ENCODE assay signal across 8 cellular contexts in genomic region chr1:174998569-174999215, GRCh38. TPM values are rescaled to one million over a fixed set of nuclear protein-coding genes. Genes with fewer than 3 reads are reported as not detected.
A peak's percentile ranks its signal among the peaks of the same experiment; 100 is the strongest.
DNase-seq lines count a peak whose midpoint lies in the region; ATAC-seq and TF ChIP-seq lines count a peak whose summit lies in the region.

No MANE protein-coding gene starts in this region.

- DNase-seq in Caco-2 (peak; percentile 59 to 62), NCI-H1048 (lab: John Stamatoyannopoulos, UW) (peak; percentile 45), SK-MEL-5 (ENCODE audit: low read depth, low spot score) (peak; percentile 72), cardiac fibroblast (ENCODE audit: low read depth in 2 of 2) (peak; percentile 55 to 56), kidney epithelial cell (ENCODE audit: low read depth) (no peak), T1000 (lab: John Stamatoyannopoulos, UW) (no peak)
- peak; percentile 11 to 34 for DNase-seq in stimulated activated CD4-positive, alpha-beta T cell treated with anti-CD3 and anti-CD28 coated beads, Interleukin-4, amount 100 ng/mL, for 4 hours

- intact Hi-C loops in Caco-2 (cut with micrococcal nuclease; ENCODE audit: unreplicated experiment), result loop anchor here (1.0 to 10.0 kb wide), 5 partner anchors 25 to 734 kb away; partner anchors contain the start of gene MRPS14

- H3K27me3 ChIP-seq in Caco-2 (replicated peaks; ENCODE audit: control insufficient read depth, insufficient read depth, low read length), result no peaks in the 10 kb centered on the region
- H3K27me3 ChIP-seq in kidney epithelial cell (ENCODE audit: control insufficient read depth, insufficient read depth, low read length), result no peaks in the 10 kb centered on the region

- no peaks in the 10 kb centered on the region for H3K36me3 Mint-ChIP-seq in Caco-2 (ENCODE audit: insufficient read depth, unreplicated experiment)

- no peaks in the 10 kb centered on the region for H3K4me1 Mint-ChIP-seq in Caco-2 (ENCODE audit: low read depth, unreplicated experiment)

- H3K4me3 ChIP-seq in Caco-2 (ENCODE audit: low read depth, low read length), result peak overlapping the region; percentile 100
- peak overlapping the region; percentile 65 to 87 for H3K4me3 ChIP-seq in cardiac fibroblast (replicated peaks in 1 of 2; ENCODE audit: low read depth in 2 of 2, low read length in 2 of 2)
- peak overlapping the region; percentile 89 for H3K4me3 ChIP-seq in kidney epithelial cell (ENCODE audit: low read depth, low read length)

- no peaks in the 10 kb centered on the region for H3K27me3 Mint-ChIP-seq in Caco-2 (ENCODE audit: insufficient read depth, unreplicated experiment)

- ATAC-seq in GM21528 (IDR thresholded peaks at IDR 0.05; ENCODE audit: low FRiP score, unreplicated experiment), result peak; percentile 4

- no peaks in the 10 kb centered on the region for H3K9me3 Mint-ChIP-seq in Caco-2 (ENCODE audit: unreplicated experiment)

- no peak overlapping the region for H3K4me3 Mint-ChIP-seq in Caco-2 (ENCODE audit: unreplicated experiment)

- H3K36me3 ChIP-seq in Caco-2 (ENCODE audit: control insufficient read depth, insufficient read depth, low read length) (no peaks in the 10 kb centered on the region), kidney epithelial cell (ENCODE audit: control insufficient read depth, insufficient read depth, low read length) (no peaks in the 10 kb centered on the region)

- H3K9me3 ChIP-seq in Caco-2, result no peaks in the 10 kb centered on the region

- peaks cover 9% of the 10 kb centered on the region; the same call in 1 of the 2 replicates for H3K4me1 ChIP-seq in Caco-2

- TF ChIP-seq CTCF in Caco-2 (IDR thresholded peaks at IDR 0.05; ENCODE audit: insufficient read depth in 1 of 2, low read depth in 1 of 2, low read length in 1 of 2, severe bottlenecking in 1 of 2, unreplicated experiment in 1 of 2), result peak; percentile 77 to 81
- peak; percentile 75 for TF ChIP-seq CTCF in cardiac fibroblast (IDR thresholded peaks at IDR 0.05; ENCODE audit: low read depth, low read length)
- TF ChIP-seq CTCF in kidney epithelial cell (IDR thresholded peaks at IDR 0.05; ENCODE audit: insufficient read depth, low read length, poor library complexity, severe bottlenecking), result peak; percentile 80

- no peak overlapping the region for H3K27ac Mint-ChIP-seq in Caco-2 (ENCODE audit: unreplicated experiment)

- in situ Hi-C loops in SK-MEL-5 (cut with HindIII; ENCODE audit: low pct_unique_long_range_greater_than_20kb, low sequenced_read_pairs), result no loop called here

- CTCF ChIA-PET in Caco-2 (lab: Charles Lee), result interaction anchor here (1.0 to 3.1 kb wide), 6 partner anchors 13 to 229 kb away, joined by 4 to 18 read pairs (median 6); no protein-coding TSS in a partner anchor

- BruUV-seq in Caco-2 (replicated peaks; lab: Mats Ljungman, UMichigan), result no TSS peak

- POLR2A ChIA-PET in Caco-2 (lab: Charles Lee), result interaction anchor here (0.6 to 2.8 kb wide), 10 partner anchors 12 to 1131 kb away, joined by 3 to 37 read pairs (median 4); partner anchors contain the start of genes GAS5, MRPS14 and ZBTB37

RNA-seq across cellular contexts. Expression of gene CACYBP, which starts 1.1 kb away (rescaled TPM):
- total RNA-seq in Caco-2 (2022) (183 and 207 TPM in 2 replicates), kidney epithelial cell (68.7 and 98.0 TPM in 2 replicates)
- total RNA-seq in SK-MEL-5 (2014; rRNA removed; shearing (Covaris generic)), result 446 and 485 TPM in 2 replicates
- polyA plus RNA-seq in SK-MEL-5 (2015; cell fraction: cytosol; rRNA removed), result 139 and 161 TPM in 2 replicates
- 39.6 and 106 TPM in 2 replicates for polyA plus RNA-seq in SK-MEL-5 (2015; cell fraction: nucleus; rRNA removed)

RNA-seq across cellular contexts. Expression of gene MRPS14, which starts 24.5 kb away (rescaled TPM):
- total RNA-seq in Caco-2 (2022) (35.3 and 38.1 TPM in 2 replicates), kidney epithelial cell (19.4 and 21.0 TPM in 2 replicates)
- 34.2 and 37.4 TPM in 2 replicates for total RNA-seq in SK-MEL-5 (2014; rRNA removed; shearing (Covaris generic))
- 15.8 and 18.8 TPM in 2 replicates for polyA plus RNA-seq in SK-MEL-5 (2015; cell fraction: cytosol; rRNA removed)
- polyA plus RNA-seq in SK-MEL-5 (2015; cell fraction: nucleus; rRNA removed), result 28.1 and 35.7 TPM in 2 replicates

Comparison
In these comparisons a context has a peak if more than half of its experiments do, and no peak if none do; other contexts are left out.
1. DNase-seq: peak in Caco-2 (2 of 2), NCI-H1048 (single experiment), SK-MEL-5 (single experiment), cardiac fibroblast (2 of 2) and stimulated activated CD4-positive, alpha-beta T cell treated with anti-CD3 and anti-CD28 coated beads, Interleukin-4, amount 100 ng/mL, for 4 hours (2 of 2); none in kidney epithelial cell (single experiment) and T1000 (single experiment).
2. Peak in every context shown above with its lines, with median percentiles within 50 percentile points of each other: H3K4me3 ChIP-seq and CTCF ChIP-seq.